8 cellular contexts compared by ENCODE assay signal in genomic region chr3:39180546-39181346, GRCh38. TPM values are rescaled to one million over a fixed set of nuclear protein-coding genes. Genes with fewer than 3 reads are reported as not detected.
DNase-seq lines count a peak whose midpoint lies in the region; ATAC-seq, FAIRE-seq and TF ChIP-seq lines count a peak whose summit lies in the region.

No MANE protein-coding gene starts in this region.

- CTCF ChIA-PET in K562 (lab: Yijun Ruan, JAX; ENCODE audit: low intra/inter-chr PET ratio): no interaction called here

- H3K36me3 ChIP-seq in K562 (ENCODE audit: control insufficient read depth, insufficient read depth, low read length) (no peaks in the 10 kb centered on the region), iPS-18a (ENCODE audit: control insufficient read depth, low read depth, low read length) (no peaks in the 10 kb centered on the region)

- H3K27ac ChIP-seq in K562 (ENCODE audit: extremely low read depth, low read depth, low read length) (no peak overlapping the region; the same call in 2 of the 3 replicates), iPS-18a (ENCODE audit: low read length) (no peak overlapping the region)

- H3K4me2 ChIP-seq in K562 (ENCODE audit: insufficient read depth, low read length): peak overlapping the region; percentile 78

- H3K27me3 ChIP-seq in K562 (ENCODE audit: control insufficient read depth in 2 of 2, insufficient read depth in 2 of 2, low read length in 2 of 2) (no peaks in the 10 kb centered on the region), iPS-18a (ENCODE audit: control insufficient read depth, insufficient read depth, low read length) (peaks cover 17% of the 10 kb centered on the region)

- intact Hi-C loops in K562 (cut with micrococcal nuclease): no loop called here

- no peak for TF ChIP-seq POLR2A in GM18505 (IDR thresholded peaks at IDR 0.05; ENCODE audit: borderline replicate concordance, extremely low read depth, insufficient read depth, insufficient read length)
- TF ChIP-seq POLR2A in K562 (conservative IDR thresholded peaks at IDR 0.05): no peak

- H2AFZ ChIP-seq in K562 (ENCODE audit: low read depth, low read length): peak overlapping the region; percentile 84

- no peak; a peak in 1 of 4 replicates for TF ChIP-seq RAD21 in K562 (CRISPR knock-in tag; conservative IDR thresholded peaks at IDR 0.05 in 1 of 2, IDR thresholded peaks at IDR 0.05 in 1 of 2)

- peak in 2 of 3 experiments; percentile 21 to 23; a peak in 2 of 6 replicates for TF ChIP-seq CTCF in K562 (IDR thresholded peaks at IDR 0.05 in 2 of 3, conservative IDR thresholded peaks at IDR 0.05 in 1 of 3; ENCODE audit: insufficient read depth in 2 of 3, low read depth in 1 of 3, low read length in 3 of 3)

- no TSS peak for BruUV-seq in K562 (replicated peaks; lab: Mats Ljungman, UMichigan)

- POLR2A ChIA-PET in K562 (lab: Yijun Ruan, JAX): interaction anchor here (1.4 kb wide), 1 partner anchor 75 kb away, joined by 3 read pairs; no protein-coding TSS in a partner anchor

- no peaks in the 10 kb centered on the region for H3K9me1 ChIP-seq in K562 (ENCODE audit: control insufficient read depth, insufficient read depth, low read length)

- DNase-seq in NCI-H2081 (lab: John Stamatoyannopoulos, UW) (peak; percentile 90 to 94), UCSD-AML1 (lab: John Stamatoyannopoulos, UW; ENCODE audit: unreplicated experiment) (peak; percentile 78), K562 (ENCODE audit: extremely low read depth in 1 of 4, low spot score in 3 of 4) (peak; percentile 96 to 99 (median 97)), skeletal muscle cell (ENCODE audit: low read depth) (no peak), GF-D8 (lab: John Stamatoyannopoulos, UW) (no peak)

- H3K4me3 ChIP-seq in K562 (peak overlapping the region; percentile 39), iPS-18a (ENCODE audit: low read length) (peak overlapping the region; percentile 55), skeletal muscle cell (ENCODE audit: low read depth, low read length) (peak overlapping the region; percentile 40)

- H3K79me2 ChIP-seq in K562 (ENCODE audit: control insufficient read depth, insufficient read depth, low read length): peaks cover 3% of the 10 kb centered on the region; the same call in 2 of the 3 replicates

- H3K4me1 ChIP-seq in K562 (replicated peaks in 1 of 2; ENCODE audit: control insufficient read depth in 2 of 2, insufficient read depth in 2 of 2, low read length in 2 of 2): peaks cover 47 to 51% of the 10 kb centered on the region in 2 experiments
- peaks cover 15% of the 10 kb centered on the region for H3K4me1 ChIP-seq in iPS-18a (ENCODE audit: control insufficient read depth, low read depth, low read length)

- H3K9ac ChIP-seq in K562 (ENCODE audit: insufficient read depth in 1 of 2, low read depth in 2 of 2, low read length in 2 of 2) (peak overlapping the region; percentile 26 to 92), iPS-18a (ENCODE audit: low read length) (no peak overlapping the region)

- H3K9me3 ChIP-seq in K562 (replicated peaks; ENCODE audit: control insufficient read depth, insufficient read depth, low read depth, low read length) (no peaks in the 10 kb centered on the region), iPS-18a (ENCODE audit: control insufficient read depth, low read depth, low read length) (no peaks in the 10 kb centered on the region)

- H4K20me1 ChIP-seq in K562 (replicated peaks; ENCODE audit: control insufficient read depth, insufficient read depth, low read length): no peaks in the 10 kb centered on the region

- TF ChIP-seq EP300 in K562 (IDR thresholded peaks at IDR 0.05; ENCODE audit: low read length): no peak

- WGBS in K562 (ENCODE audit: insufficient coverage, low coverage, missing lambda C conversion rate): 2% methylated on average over 41 of the region's 64 CpGs

- in situ Hi-C loops in K562 (cut with MboI): no loop called here

- FAIRE-seq in K562 (lab: Jason Lieb, UNC): peak; percentile 75

- ATAC-seq in GM18505 (IDR thresholded peaks at IDR 0.05; ENCODE audit: unreplicated experiment): peak; percentile 90
- ATAC-seq in HG02970 (IDR thresholded peaks at IDR 0.05; ENCODE audit: low FRiP score, unreplicated experiment): peak; percentile 94
- peak; percentile 93 for ATAC-seq in K562

TF ChIP-seq in K562, 482 proteins besides CTCF, POLR2A, EP300 and RAD21 (continues in another document):
- no peak for TF ChIP-seq NFIX (CRISPR knock-in tag; IDR thresholded peaks at IDR 0.05; ENCODE audit: low read depth)
- TF ChIP-seq RFX7 (CRISPR knock-in tag; IDR thresholded peaks at IDR 0.05): no peak
- TF ChIP-seq CREB3L1 (IDR thresholded peaks at IDR 0.05; ENCODE audit: borderline replicate concordance, low read depth): no peak
- TF ChIP-seq ZFX (CRISPR knock-in tag; IDR thresholded peaks at IDR 0.05): no peak
- TF ChIP-seq SNAPC5 (CRISPR knock-in tag; IDR thresholded peaks at IDR 0.05): no peak
- no peak for TF ChIP-seq POLR2AphosphoS5 (IDR thresholded peaks at IDR 0.05; ENCODE audit: control insufficient read depth, insufficient read depth, low read depth, low read length)
- no peak for TF ChIP-seq ZBTB43 (CRISPR knock-in tag; IDR thresholded peaks at IDR 0.05)
- no peak for TF ChIP-seq CGGBP1 (CRISPR knock-in tag; IDR thresholded peaks at IDR 0.05)
- TF ChIP-seq ZNF766 (CRISPR knock-in tag; conservative IDR thresholded peaks at IDR 0.05): no peak
- TF ChIP-seq KDM5B (IDR thresholded peaks at IDR 0.05; ENCODE audit: insufficient replicate concordance, low read depth, low read length): peak; percentile 53

RNA-seq across cellular contexts. Expression of gene XIRP1, which starts 11.6 kb away (rescaled TPM):
- 0.33 and 1.4 TPM in 2 replicates for total RNA-seq in K562 (2011; cell fraction: chromatin; rRNA removed; ENCODE audit: low replicate concordance)
- 0.53 and 1.0 TPM in 2 replicates for total RNA-seq in K562 (2011; cell fraction: nucleolus; rRNA removed)
- 0.51 and 0.53 TPM in 2 replicates for total RNA-seq in K562 (2011; cell fraction: nucleoplasm; rRNA removed)
- 0.04 and 0.27 TPM in 2 replicates for total RNA-seq in K562 (2014; rRNA removed)
- total RNA-seq in K562 (2014; rRNA removed; fragmentation: Illumina TruSeq; extraction: Trizol): 0.04 TPM in 1 of 2 replicates, not detected in the other
- 0.04 TPM in 1 of 2 replicates, not detected in the other for total RNA-seq in K562 (2015; rRNA removed; fragmentation: Illumina TruSeq; extraction: Trizol)
- 0.04 and 0.09 TPM in 2 replicates for total RNA-seq in K562 (2021)
- 0.04 and 0.11 TPM in 2 replicates for polyA plus RNA-seq in K562 (2011; rRNA removed)
- 0.04 and 0.13 TPM in 2 replicates for polyA plus RNA-seq in K562 (2011; cell fraction: cytosol; rRNA removed)
- polyA plus RNA-seq in K562 (2011; cell fraction: nucleus; rRNA removed): 0.34 and 0.57 TPM in 2 replicates
- 0.15 and 0.17 TPM in 2 replicates for polyA plus RNA-seq in K562 (2012)
- 0.03 and 0.04 TPM in 2 replicates for polyA plus RNA-seq in K562 (2014; fragmentation: Illumina TruSeq; extraction: Trizol)
- not detected for polyA plus RNA-seq in K562 (2014; fragmentation: Nextera tagmentation; extraction: Ambion mirVana)
- 0.04 and 0.07 TPM in 2 replicates for polyA plus RNA-seq in K562 (2014; rRNA removed)
- polyA minus RNA-seq in K562 (2011; rRNA and poly(A)+ RNA removed): 0.12 and 0.14 TPM in 2 replicates
- polyA minus RNA-seq in K562 (2011; cell fraction: cytosol; rRNA and poly(A)+ RNA removed): 0.38 TPM in 1 of 2 replicates, not detected in the other
- 0.22 and 0.27 TPM in 2 replicates for polyA minus RNA-seq in K562 (2011; cell fraction: nucleus; rRNA and poly(A)+ RNA removed)

RNA-seq across cellular contexts. Expression of gene CSRNP1, which starts 27.4 kb away (rescaled TPM):
- total RNA-seq in K562 (2011; cell fraction: chromatin; rRNA removed; ENCODE audit: low replicate concordance): 18.4 and 48.8 TPM in 2 replicates
- total RNA-seq in K562 (2011; cell fraction: nucleolus; rRNA removed): 34.9 and 41.4 TPM in 2 replicates
- 17.7 and 23.9 TPM in 2 replicates for total RNA-seq in K562 (2011; cell fraction: nucleoplasm; rRNA removed)
- total RNA-seq in K562 (2014; rRNA removed): 16.8 and 23.2 TPM in 2 replicates
- total RNA-seq in K562 (2014; rRNA removed; fragmentation: Illumina TruSeq; extraction: Trizol): 5.6 and 7.9 TPM in 2 replicates
- 9.2 and 9.8 TPM in 2 replicates for total RNA-seq in K562 (2015; rRNA removed; fragmentation: Illumina TruSeq; extraction: Trizol)
- 18.1 and 18.9 TPM in 2 replicates for total RNA-seq in K562 (2021)
- polyA plus RNA-seq in K562 (2011; rRNA removed): 14.2 and 14.5 TPM in 2 replicates
- polyA plus RNA-seq in K562 (2011; cell fraction: cytosol; rRNA removed): 16.4 and 30.7 TPM in 2 replicates
- polyA plus RNA-seq in K562 (2011; cell fraction: nucleus; rRNA removed): 25.6 and 46.6 TPM in 2 replicates
- polyA plus RNA-seq in K562 (2012): 16.6 and 24.6 TPM in 2 replicates
- 12.7 and 13.3 TPM in 2 replicates for polyA plus RNA-seq in K562 (2014; fragmentation: Illumina TruSeq; extraction: Trizol)
- under 1 TPM; 0.72 to 0.89 TPM for polyA plus RNA-seq in K562 (2014; fragmentation: Nextera tagmentation; extraction: Ambion mirVana)
- polyA plus RNA-seq in K562 (2014; rRNA removed): 10.9 and 11.4 TPM in 2 replicates
- polyA minus RNA-seq in K562 (2011; rRNA and poly(A)+ RNA removed): 14.7 and 23.4 TPM in 2 replicates
- polyA minus RNA-seq in K562 (2011; cell fraction: cytosol; rRNA and poly(A)+ RNA removed): 13.8 and 19.9 TPM in 2 replicates
- polyA minus RNA-seq in K562 (2011; cell fraction: nucleus; rRNA and poly(A)+ RNA removed): 21.9 and 22.3 TPM in 2 replicates

Comparison
In these comparisons a context has a peak if more than half of its experiments do, and no peak if none do; other contexts are left out.
1. DNase-seq: peak in NCI-H2081 (2 of 2), UCSD-AML1 (single experiment) and K562 (4 of 4); none in skeletal muscle cell (single experiment) and GF-D8 (single experiment).
2. Peak in every context shown above with its lines, with median percentiles within 50 percentile points of each other: ATAC-seq and H3K4me3 ChIP-seq.